In the genomic region with DNA sequence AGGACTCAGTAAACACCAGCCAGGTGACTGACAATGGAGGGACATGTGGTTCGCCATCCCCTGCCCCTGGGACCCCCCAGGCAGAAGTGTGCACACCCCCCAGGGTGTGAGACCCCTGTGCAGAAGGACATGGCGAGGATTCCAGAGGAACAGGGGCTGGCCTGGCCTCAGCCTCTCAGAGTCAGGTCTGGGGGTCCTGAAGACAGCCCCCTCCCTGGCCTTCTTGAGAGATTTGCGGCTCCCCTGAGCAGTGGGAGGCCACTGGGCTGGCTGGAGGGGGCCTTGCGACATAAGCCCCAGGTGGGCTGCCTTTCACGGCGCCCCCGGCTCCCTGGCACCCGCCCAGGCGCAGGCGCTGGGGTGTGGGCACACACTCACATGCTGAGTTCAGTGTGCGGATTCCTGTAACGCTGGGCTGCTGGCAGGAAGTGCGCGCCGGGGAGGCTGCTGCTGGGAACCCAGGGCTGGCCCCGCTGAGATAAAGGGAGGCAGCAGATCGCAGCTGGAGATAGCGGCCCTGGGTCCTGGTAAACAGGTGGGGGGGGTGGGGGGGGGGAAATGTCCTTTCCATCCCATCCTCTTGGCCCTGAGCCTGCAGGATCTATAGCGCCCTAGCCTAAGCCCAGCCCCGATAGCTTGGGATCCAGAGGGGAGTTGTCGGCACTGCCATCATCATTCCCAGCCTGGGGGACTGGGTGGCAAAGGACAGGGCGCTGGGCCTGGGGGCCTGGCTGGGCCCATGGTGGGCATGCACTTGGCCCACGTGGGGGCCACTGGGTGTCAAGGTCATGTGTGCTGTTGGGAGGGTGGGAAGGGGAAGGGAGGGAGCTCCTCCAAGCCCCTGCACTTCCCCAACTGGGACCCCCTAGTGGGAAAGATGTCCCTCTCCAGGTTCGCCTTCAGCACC, we compare ENCODE assay signal across 8 cellular contexts. TPM values are rescaled to one million over a fixed set of nuclear protein-coding genes. Genes with fewer than 3 reads are reported as not detected.
DNase-seq lines count a peak whose midpoint lies in the region; ATAC-seq and TF ChIP-seq lines count a peak whose summit lies in the region.

No MANE protein-coding gene starts in this region.

- peak overlapping the region in 3 of 6 donors; percentile 52 to 78 (median 60) for H3K27ac Mint-ChIP-seq in naive B cell
- H3K27ac Mint-ChIP-seq in type B pancreatic cell: peak overlapping the region; percentile 63

- TF ChIP-seq CTCF in GM06990 (IDR thresholded peaks at IDR 0.05; ENCODE audit: insufficient read depth, low read length, poor library complexity, severe bottlenecking) (no peak), type B pancreatic cell (conservative IDR thresholded peaks at IDR 0.05) (no peak)

- H3K4me3 Mint-ChIP-seq in naive B cell (peak overlapping the region in 4 of 8 donors; percentile 17 to 63 (median 53)), type B pancreatic cell (peak overlapping the region; percentile 78)

- H3K27me3 Mint-ChIP-seq in naive B cell (peaks cover 0 to 25% (median 20%) of the 10 kb centered on the region in 3 donors), type B pancreatic cell (no peaks in the 10 kb centered on the region)

- H3K36me3 Mint-ChIP-seq in naive B cell (no peaks in the 10 kb centered on the region), type B pancreatic cell (no peaks in the 10 kb centered on the region)

- ATAC-seq in naive B cell (ENCODE audit: low read depth in 2 of 2): peak; percentile 21 to 24
- no peak for ATAC-seq in GM18520 (IDR thresholded peaks at IDR 0.05; ENCODE audit: unreplicated experiment)

- DNase-seq in GM06990 (ENCODE audit: extremely low read depth, insufficient read length) (peak; percentile 54), T follicular helper cell (ENCODE audit: low read depth) (peak; percentile 54), naive B cell (no peak), type B pancreatic cell (ENCODE audit: extremely low spot score, unreplicated experiment) (peak; percentile 67), putamen (ENCODE audit: low spot score) (no peak), NCI-H524 treated with DMSO at 0.1 percent for 48 hours (lab: John Stamatoyannopoulos, UW) (no peak)
- DNase-seq in activated naive CD8-positive, alpha-beta T cell treated with anti-CD3 and anti-CD28 coated beads, Interleukin-2, amount 50 U/mL, for 16 hours (ENCODE audit: low read depth, low spot score): peak; percentile 30

- H3K36me3 ChIP-seq in GM06990 (ENCODE audit: control insufficient read depth, insufficient read depth, low read length): no peaks in the 10 kb centered on the region

- no peaks in the 10 kb centered on the region; the same call in 1 of the 2 replicates for H3K27me3 ChIP-seq in GM06990 (replicated peaks; ENCODE audit: control insufficient read depth, insufficient read depth, low read length)

- H3K9me3 Mint-ChIP-seq in naive B cell: no peaks in the 10 kb centered on the region
- no peaks in the 10 kb centered on the region for H3K9me3 Mint-ChIP-seq in type B pancreatic cell

- no peak overlapping the region for H3K4me3 ChIP-seq in GM06990 (replicated peaks; ENCODE audit: low read depth, low read length)

- H3K4me1 Mint-ChIP-seq in naive B cell (peaks cover 18 to 20% (median 19%) of the 10 kb centered on the region in 3 donors), type B pancreatic cell (ENCODE audit: unreplicated experiment) (peaks cover 18% of the 10 kb centered on the region)

RNA-seq across cellular contexts. Expression of a gene that starts 27.1 kb away (rescaled TPM):
- not detected for polyA plus RNA-seq in naive B cell (ENCODE audit: low read depth in 6 of 6)
- total RNA-seq in type B pancreatic cell (ENCODE audit: low replicate concordance): 0.43 TPM in 1 of 2 replicates, not detected in the other

RNA-seq across cellular contexts. Expression of a gene that starts 44.5 kb away (rescaled TPM):
- polyA plus RNA-seq in naive B cell (ENCODE audit: low read depth in 6 of 6): not detected
- total RNA-seq in type B pancreatic cell (ENCODE audit: low replicate concordance): 20.0 and 63.3 TPM in 2 replicates

Comparison
In these comparisons a context has a peak if more than half of its experiments do, and no peak if none do; other contexts are left out.
1. DNase-seq: peak in GM06990 (single experiment), T follicular helper cell (single experiment), activated naive CD8-positive, alpha-beta T cell treated with anti-CD3 and anti-CD28 coated beads, Interleukin-2, amount 50 U/mL, for 16 hours (single experiment) and type B pancreatic cell (single experiment); none in naive B cell (single experiment), putamen (single experiment) and NCI-H524 treated with DMSO at 0.1 percent for 48 hours (single experiment).